ENCODE assay signal across 18 cellular contexts in the genomic region with DNA sequence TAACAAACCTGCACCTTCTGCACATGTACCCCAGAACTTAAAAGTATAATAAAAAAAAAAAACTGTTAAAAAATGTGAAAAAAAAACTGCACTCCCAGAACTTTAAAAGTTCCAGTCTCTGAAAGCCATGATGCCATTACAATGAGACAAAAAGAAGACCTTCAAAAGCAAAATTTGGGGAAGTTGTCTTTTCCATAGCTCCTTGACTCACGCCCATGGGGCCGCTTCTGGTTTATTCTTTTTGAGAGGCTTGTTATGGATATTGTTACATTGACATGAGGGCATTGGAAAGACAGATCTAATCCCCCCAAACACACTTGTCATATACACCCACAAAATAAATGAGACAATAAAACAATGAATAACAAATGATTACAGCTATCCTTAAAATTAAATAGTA. TPM values are rescaled to one million over a fixed set of nuclear protein-coding genes. Genes with fewer than 3 reads are reported as not detected.
DNase-seq lines count a peak whose midpoint lies in the region; ATAC-seq lines count a peak whose summit lies in the region.
"Had no signal": no experiment of that assay in that cellular context is flagged by ENCODE, and none has a peak within 500 bp of the region (broad histone marks: within the 10 kb centered on the region; RNA-seq: fewer than 3 reads in every experiment).

No MANE protein-coding gene starts in this region.

- ATAC-seq in HG03354 (IDR thresholded peaks at IDR 0.05; ENCODE audit: poor library complexity, severe bottlenecking, unreplicated experiment) (no peak), HG03342 (IDR thresholded peaks at IDR 0.05; ENCODE audit: unreplicated experiment) (no peak)
- ATAC-seq: natural killer cell treated with Interleukin-12 subunit alpha and Interleukin-12 subunit beta and Interleukin-15 and Interleukin-18, amount 100 ng/mL, for 72 hours had no signal

- H3K27me3 ChIP-seq in BLaER1 treated with 17β-estradiol and CSF1 and Interleukin-3, amounts not matched to agents 10 nM and 100 nM = no peaks in the 10 kb centered on the region
- H3K27me3 ChIP-seq in duodenal mucosa (ENCODE audit: control insufficient read depth in 1 of 2, insufficient read depth in 2 of 2, low read length in 2 of 2) (no peaks in the 10 kb centered on the region), rectal smooth muscle tissue (ENCODE audit: control insufficient read depth, insufficient read depth, low read length) (no peaks in the 10 kb centered on the region)
- H3K27me3 ChIP-seq in CD8-positive, alpha-beta memory T cell (ENCODE audit: insufficient read depth, low read length, poor library complexity, severe bottlenecking) = no peaks in the 10 kb centered on the region
- H3K27me3 ChIP-seq: sigmoid colon, vagina had no signal

- H3K9ac ChIP-seq in BLaER1 treated with 17β-estradiol and CSF1 and Interleukin-3, amounts not matched to agents 10 nM and 100 nM = peak overlapping the region; percentile 51 to 81 (median 70); a peak in 18 of 22 replicates
- H3K9ac ChIP-seq in duodenal mucosa (ENCODE audit: low read depth in 1 of 2, low read length in 2 of 2) (peak overlapping the region; percentile 63 to 86), rectal smooth muscle tissue (ENCODE audit: low read length) (no peak overlapping the region)
- H3K9ac ChIP-seq: SK-N-SH had no signal

- H3K4me1 Mint-ChIP-seq in CD8-positive, alpha-beta memory T cell = no peaks in the 10 kb centered on the region

- H3K9me3 Mint-ChIP-seq in CD8-positive, alpha-beta memory T cell = no peaks in the 10 kb centered on the region
- H3K9me3 Mint-ChIP-seq: natural killer cell treated with Interleukin-12 subunit alpha and Interleukin-12 subunit beta and Interleukin-15 and Interleukin-18, amount 100 ng/mL, for 72 hours had no signal

- peaks cover 0 to 8% (median 0%) of the 10 kb centered on the region in 11 experiments; a peak in 5 of 22 replicates for H3K9me3 ChIP-seq in BLaER1 treated with 17β-estradiol and CSF1 and Interleukin-3, amounts not matched to agents 10 nM and 100 nM (replicated peaks in 1 of 11)
- no peaks in the 10 kb centered on the region for H3K9me3 ChIP-seq in duodenal mucosa (ENCODE audit: control insufficient read depth in 1 of 2, low read length in 2 of 2)
- no peaks in the 10 kb centered on the region for H3K9me3 ChIP-seq in CD8-positive, alpha-beta memory T cell (ENCODE audit: low read length)
- H3K9me3 ChIP-seq: sigmoid colon, SK-N-SH, vagina had no signal

- peaks cover 0 to 19% (median 0%) of the 10 kb centered on the region in 11 experiments; a peak in 2 of 22 replicates for H4K20me1 ChIP-seq in BLaER1 treated with 17β-estradiol and CSF1 and Interleukin-3, amounts not matched to agents 10 nM and 100 nM

- no peak overlapping the region for H3K4me3 Mint-ChIP-seq in CD8-positive, alpha-beta memory T cell
- H3K4me3 Mint-ChIP-seq: natural killer cell treated with Interleukin-12 subunit alpha and Interleukin-12 subunit beta and Interleukin-15 and Interleukin-18, amount 100 ng/mL, for 72 hours had no signal

- peak overlapping the region in 10 of 11 experiments; percentile 45 to 85 (median 68); a peak in 20 of 22 replicates for H3K27ac ChIP-seq in BLaER1 treated with 17β-estradiol and CSF1 and Interleukin-3, amounts not matched to agents 10 nM and 100 nM
- H3K27ac ChIP-seq in duodenal mucosa (ENCODE audit: low read depth, low read length) = peak overlapping the region; percentile 69
- no peak overlapping the region for H3K27ac ChIP-seq in rectal smooth muscle tissue (ENCODE audit: low read depth, low read length)
- H3K27ac ChIP-seq in CD8-positive, alpha-beta memory T cell (ENCODE audit: low read depth, low read length) = no peak overlapping the region
- H3K27ac ChIP-seq: vagina had no signal

- peaks cover 0 to 29% (median 8%) of the 10 kb centered on the region in 11 experiments; a peak in 11 of 22 replicates for H3K36me3 ChIP-seq in BLaER1 treated with 17β-estradiol and CSF1 and Interleukin-3, amounts not matched to agents 10 nM and 100 nM
- H3K36me3 ChIP-seq in duodenal mucosa (ENCODE audit: control insufficient read depth in 1 of 2, insufficient read depth in 2 of 2, low read length in 2 of 2) (no peaks in the 10 kb centered on the region), rectal smooth muscle tissue (ENCODE audit: control insufficient read depth, insufficient read depth, low read length) (no peaks in the 10 kb centered on the region)
- H3K36me3 ChIP-seq in CD8-positive, alpha-beta memory T cell (ENCODE audit: insufficient read depth, low read length) = no peaks in the 10 kb centered on the region
- H3K36me3 ChIP-seq: sigmoid colon, vagina had no signal

- DNase-seq in NAMALWA (ENCODE audit: low spot score) (peak; percentile 34), RKO (ENCODE audit: low spot score) (no peak)
- no peak for DNase-seq in CD8-positive, alpha-beta memory T cell
- DNase-seq: activated CD4-positive, CD25-positive, alpha-beta regulatory T cell; DND-41; effector CD4-positive, alpha-beta T cell; foreskin melanocyte; NCI-H2081 treated with DMSO at 0.1 percent for 48 hours; SK-N-SH had no signal

- H3K27me3 Mint-ChIP-seq in CD8-positive, alpha-beta memory T cell = peaks cover 7 to 30% of the 10 kb centered on the region in 2 donors

- H3K4me2 ChIP-seq in BLaER1 treated with 17β-estradiol and CSF1 and Interleukin-3, amounts not matched to agents 10 nM and 100 nM = peak overlapping the region; percentile 81 to 98 (median 87)
- H3K4me2 ChIP-seq: SK-N-SH had no signal

- H3K27ac Mint-ChIP-seq in CD8-positive, alpha-beta memory T cell = no peak overlapping the region
- H3K27ac Mint-ChIP-seq: natural killer cell treated with Interleukin-12 subunit alpha and Interleukin-12 subunit beta and Interleukin-15 and Interleukin-18, amount 100 ng/mL, for 72 hours had no signal

- peaks cover 71 to 94% (median 81%) of the 10 kb centered on the region in 10 experiments for H3K4me1 ChIP-seq in BLaER1 treated with 17β-estradiol and CSF1 and Interleukin-3, amounts not matched to agents 10 nM and 100 nM
- peaks cover 45 to 57% of the 10 kb centered on the region in 2 donors for H3K4me1 ChIP-seq in duodenal mucosa (ENCODE audit: control insufficient read depth in 1 of 2, insufficient read depth in 2 of 2, low read length in 2 of 2)
- peaks cover 5% of the 10 kb centered on the region for H3K4me1 ChIP-seq in rectal smooth muscle tissue (ENCODE audit: control insufficient read depth, insufficient read depth, low read length)
- no peaks in the 10 kb centered on the region for H3K4me1 ChIP-seq in CD8-positive, alpha-beta memory T cell (ENCODE audit: insufficient read depth, low read length)

- no peaks in the 10 kb centered on the region for H3K36me3 Mint-ChIP-seq in CD8-positive, alpha-beta memory T cell
- H3K36me3 Mint-ChIP-seq: natural killer cell treated with Interleukin-12 subunit alpha and Interleukin-12 subunit beta and Interleukin-15 and Interleukin-18, amount 100 ng/mL, for 72 hours had no signal

- POLR2A ChIA-PET in CD8-positive, alpha-beta memory T cell (lab: Charles Lee) = no interaction called here

- peak overlapping the region; percentile 44 to 74 (median 52) for H3K4me3 ChIP-seq in BLaER1 treated with 17β-estradiol and CSF1 and Interleukin-3, amounts not matched to agents 10 nM and 100 nM
- H3K4me3 ChIP-seq in duodenal mucosa (ENCODE audit: low read depth in 1 of 2, low read length in 2 of 2) = peak overlapping the region; percentile 73 to 75
- H3K4me3 ChIP-seq in rectal smooth muscle tissue (ENCODE audit: low read length) = peak overlapping the region; percentile 54
- H3K4me3 ChIP-seq in CD8-positive, alpha-beta memory T cell (ENCODE audit: low read length) = no peak overlapping the region
- H3K4me3 ChIP-seq: sigmoid colon had no signal

- CTCF ChIA-PET in CD8-positive, alpha-beta memory T cell (lab: Charles Lee) = no interaction called here

RNA-seq across cellular contexts. Expression of gene BLNK, which starts 0.8 kb away (rescaled TPM):
- not detected for total RNA-seq in CD8-positive, alpha-beta memory T cell
- not detected for polyA plus RNA-seq in CD8-positive, alpha-beta memory T cell
- total RNA-seq: H1 had no signal
- polyA plus RNA-seq: H1, SK-N-SH had no signal

RNA-seq across cellular contexts. Expression of gene DNTT, which starts 33.7 kb away (rescaled TPM):
- total RNA-seq in CD8-positive, alpha-beta memory T cell = not detected
- not detected for polyA plus RNA-seq in CD8-positive, alpha-beta memory T cell
- total RNA-seq: H1; natural killer cell treated with Interleukin-12 subunit alpha and Interleukin-12 subunit beta and Interleukin-15 and Interleukin-18, amount 100 ng/mL, for 72 hours; sigmoid colon; vagina had no signal
- polyA plus RNA-seq: H1, sigmoid colon, SK-N-SH had no signal

Comparison
In these comparisons a context has a peak if more than half of its experiments do, and no peak if none do; other contexts are left out.
1. H3K27ac ChIP-seq: peak in BLaER1 treated with 17β-estradiol and CSF1 and Interleukin-3, amounts not matched to agents 10 nM and 100 nM (10 of 11) and duodenal mucosa (single experiment); none in rectal smooth muscle tissue (single experiment) and CD8-positive, alpha-beta memory T cell (single experiment).